ENCODE assay signal across 2 cellular contexts in genomic region chr22:44698531-44699421, GRCh38.
TF ChIP-seq lines count a peak whose summit lies in the region.

No MANE protein-coding gene starts in this region.

TF ChIP-seq in liver, 16 proteins besides CTCF, POLR2A, EP300 and RAD21:
- TF ChIP-seq YY1 (IDR thresholded peaks at IDR 0.05) (no peak), MAX (IDR thresholded peaks at IDR 0.05) (no peak), RXRA (IDR thresholded peaks at IDR 0.05) (peak in 1 of 2 donors; percentile 22)
TF ChIP-seq in liver: peak in this region for 1.

TF ChIP-seq in H1, 55 proteins besides CTCF, POLR2A, EP300 and RAD21:
- TF ChIP-seq BRCA1 (IDR thresholded peaks at IDR 0.05; ENCODE audit: low read depth, low read length) (no peak), GABPA (IDR thresholded peaks at IDR 0.05; ENCODE audit: borderline replicate concordance, insufficient read depth, low read length) (no peak), YY1 (IDR thresholded peaks at IDR 0.05; ENCODE audit: low read depth, low read length) (no peak), ASH2L (IDR thresholded peaks at IDR 0.05; ENCODE audit: low read length) (peak; percentile 33), TEAD4 (IDR thresholded peaks at IDR 0.05; ENCODE audit: low read depth, low read length) (peak; percentile 56), KDM1A (IDR thresholded peaks at IDR 0.05; ENCODE audit: borderline replicate concordance, low read length) (no peak), CHD1 (IDR thresholded peaks at IDR 0.05; ENCODE audit: low read depth, low read length) (no peak), SIN3A (conservative IDR thresholded peaks at IDR 0.05 in 1 of 2, IDR thresholded peaks at IDR 0.05 in 1 of 2; ENCODE audit: low read depth in 1 of 2, low read length in 2 of 2) (no peak), KDM5A (IDR thresholded peaks at IDR 0.05; ENCODE audit: low read length) (no peak), E2F6 (IDR thresholded peaks at IDR 0.05) (no peak), FOSL1 (IDR thresholded peaks at IDR 0.05; ENCODE audit: insufficient read depth, low read depth, low read length) (no peak), RNF2 (IDR thresholded peaks at IDR 0.05; ENCODE audit: borderline replicate concordance, low read depth, low read length, missing control alignments, poor library complexity, severe bottlenecking) (no peak), HDAC2 (IDR thresholded peaks at IDR 0.05; ENCODE audit: borderline replicate concordance in 1 of 2, low read depth in 2 of 2, low read length in 2 of 2) (no peak), HDAC6 (IDR thresholded peaks at IDR 0.05; ENCODE audit: low read depth, low read length) (no peak), SP4 (IDR thresholded peaks at IDR 0.05; ENCODE audit: low read length) (no peak)
